Comparison of ENCODE assay signal across 1 cellular context in the genomic region with DNA sequence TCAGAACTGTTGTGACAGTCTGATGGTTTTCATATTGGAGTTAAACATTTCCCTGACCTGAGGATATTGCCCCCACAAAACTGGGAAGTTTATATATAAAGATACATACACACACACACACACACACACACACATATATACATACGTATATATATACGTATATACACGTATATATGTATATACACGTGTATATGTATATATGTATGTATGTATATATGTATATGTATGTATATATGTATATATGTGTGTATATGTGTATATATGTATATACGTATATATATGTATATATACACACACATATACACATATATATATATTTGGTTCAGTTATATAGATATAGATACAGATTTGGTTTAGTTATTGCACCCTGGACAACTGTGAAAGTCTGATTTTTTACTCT.
TF ChIP-seq lines count a peak whose summit lies in the region.

No MANE protein-coding gene starts in this region.

TF ChIP-seq in K562, 482 proteins besides CTCF, POLR2A, EP300 and RAD21 (continued from another document):
- TF ChIP-seq, protein P1, sequence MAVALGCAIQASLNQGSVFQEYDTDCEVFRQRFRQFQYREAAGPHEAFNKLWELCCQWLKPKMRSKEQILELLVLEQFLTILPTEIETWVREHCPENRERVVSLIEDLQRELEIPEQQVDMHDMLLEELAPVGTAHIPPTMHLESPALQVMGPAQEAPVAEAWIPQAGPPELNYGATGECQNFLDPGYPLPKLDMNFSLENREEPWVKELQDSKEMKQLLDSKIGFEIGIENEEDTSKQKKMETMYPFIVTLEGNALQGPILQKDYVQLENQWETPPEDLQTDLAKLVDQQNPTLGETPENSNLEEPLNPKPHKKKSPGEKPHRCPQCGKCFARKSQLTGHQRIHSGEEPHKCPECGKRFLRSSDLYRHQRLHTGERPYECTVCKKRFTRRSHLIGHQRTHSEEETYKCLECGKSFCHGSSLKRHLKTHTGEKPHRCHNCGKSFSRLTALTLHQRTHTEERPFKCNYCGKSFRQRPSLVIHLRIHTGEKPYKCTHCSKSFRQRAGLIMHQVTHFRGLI (CRISPR knock-in tag; IDR thresholded peaks at IDR 0.05) = 0 out of 2 replicates have a peak, but pooled peaks have one; percentile 72
- TF ChIP-seq ZSCAN29 (IDR thresholded peaks at IDR 0.05) (no peak), SMARCC2 (IDR thresholded peaks at IDR 0.05; ENCODE audit: low read depth) (no peak), NCOA4 (IDR thresholded peaks at IDR 0.05; ENCODE audit: partially characterized antibody) (no peak), MTF1 (CRISPR knock-in tag; IDR thresholded peaks at IDR 0.05; ENCODE audit: borderline replicate concordance) (peak; percentile 89), GTF2A2 (tag; IDR thresholded peaks at IDR 0.05) (no peak), NFIX (CRISPR knock-in tag; IDR thresholded peaks at IDR 0.05; ENCODE audit: low read depth) (peak; percentile 44; the same call in 1 of the 2 replicates), HNRNPLL (IDR thresholded peaks at IDR 0.05; ENCODE audit: low read depth, low read length, poor library complexity, severe bottlenecking) (no peak), SLC30A9 (CRISPR knock-in tag; IDR thresholded peaks at IDR 0.05) (0 out of 2 replicates have a peak, but pooled peaks have one; percentile 39), FOXA1 (IDR thresholded peaks at IDR 0.05; ENCODE audit: borderline replicate concordance) (no peak), ZNF668 (CRISPR knock-in tag; IDR thresholded peaks at IDR 0.05) (no peak)
- TF ChIP-seq, protein P2, sequence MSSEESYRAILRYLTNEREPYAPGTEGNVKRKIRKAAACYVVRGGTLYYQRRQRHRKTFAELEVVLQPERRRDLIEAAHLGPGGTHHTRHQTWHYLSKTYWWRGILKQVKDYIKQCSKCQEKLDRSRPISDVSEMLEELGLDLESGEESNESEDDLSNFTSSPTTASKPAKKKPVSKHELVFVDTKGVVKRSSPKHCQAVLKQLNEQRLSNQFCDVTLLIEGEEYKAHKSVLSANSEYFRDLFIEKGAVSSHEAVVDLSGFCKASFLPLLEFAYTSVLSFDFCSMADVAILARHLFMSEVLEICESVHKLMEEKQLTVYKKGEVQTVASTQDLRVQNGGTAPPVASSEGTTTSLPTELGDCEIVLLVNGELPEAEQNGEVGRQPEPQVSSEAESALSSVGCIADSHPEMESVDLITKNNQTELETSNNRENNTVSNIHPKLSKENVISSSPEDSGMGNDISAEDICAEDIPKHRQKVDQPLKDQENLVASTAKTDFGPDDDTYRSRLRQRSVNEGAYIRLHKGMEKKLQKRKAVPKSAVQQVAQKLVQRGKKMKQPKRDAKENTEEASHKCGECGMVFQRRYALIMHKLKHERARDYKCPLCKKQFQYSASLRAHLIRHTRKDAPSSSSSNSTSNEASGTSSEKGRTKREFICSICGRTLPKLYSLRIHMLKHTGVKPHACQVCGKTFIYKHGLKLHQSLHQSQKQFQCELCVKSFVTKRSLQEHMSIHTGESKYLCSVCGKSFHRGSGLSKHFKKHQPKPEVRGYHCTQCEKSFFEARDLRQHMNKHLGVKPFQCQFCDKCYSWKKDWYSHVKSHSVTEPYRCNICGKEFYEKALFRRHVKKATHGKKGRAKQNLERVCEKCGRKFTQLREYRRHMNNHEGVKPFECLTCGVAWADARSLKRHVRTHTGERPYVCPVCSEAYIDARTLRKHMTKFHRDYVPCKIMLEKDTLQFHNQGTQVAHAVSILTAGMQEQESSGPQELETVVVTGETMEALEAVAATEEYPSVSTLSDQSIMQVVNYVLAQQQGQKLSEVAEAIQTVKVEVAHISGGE (CRISPR knock-in tag; IDR thresholded peaks at IDR 0.05) = 0 out of 6 replicates have a peak, but pooled peaks of 1 of the 3 experiments have one; percentile 29
- TF ChIP-seq, protein P3, sequence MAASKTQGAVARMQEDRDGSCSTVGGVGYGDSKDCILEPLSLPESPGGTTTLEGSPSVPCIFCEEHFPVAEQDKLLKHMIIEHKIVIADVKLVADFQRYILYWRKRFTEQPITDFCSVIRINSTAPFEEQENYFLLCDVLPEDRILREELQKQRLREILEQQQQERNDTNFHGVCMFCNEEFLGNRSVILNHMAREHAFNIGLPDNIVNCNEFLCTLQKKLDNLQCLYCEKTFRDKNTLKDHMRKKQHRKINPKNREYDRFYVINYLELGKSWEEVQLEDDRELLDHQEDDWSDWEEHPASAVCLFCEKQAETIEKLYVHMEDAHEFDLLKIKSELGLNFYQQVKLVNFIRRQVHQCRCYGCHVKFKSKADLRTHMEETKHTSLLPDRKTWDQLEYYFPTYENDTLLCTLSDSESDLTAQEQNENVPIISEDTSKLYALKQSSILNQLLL (CRISPR knock-in tag; IDR thresholded peaks at IDR 0.05; ENCODE audit: borderline replicate concordance) = peak; percentile 93
TF ChIP-seq in K562: peak in this region for 10.
